8 cellular contexts compared by ENCODE assay signal in genomic region chr2:72993147-72993546, GRCh38.
DNase-seq lines count a peak whose midpoint lies in the region; ATAC-seq, FAIRE-seq and TF ChIP-seq lines count a peak whose summit lies in the region.

No MANE protein-coding gene starts in this region.

- no peaks in the 10 kb centered on the region for H3F3A ChIP-seq in GM23248 (ENCODE audit: insufficient read depth)

- no peaks in the 10 kb centered on the region for H3K9me2 ChIP-seq in GM23248 (ENCODE audit: insufficient read depth)

- H3K4me1 ChIP-seq in GM23248 (ENCODE audit: insufficient read depth) (no peaks in the 10 kb centered on the region), SJCRH30 (no peaks in the 10 kb centered on the region), astrocyte (ENCODE audit: insufficient read depth, low read length) (peaks cover 2% of the 10 kb centered on the region)

- FAIRE-seq in astrocyte (lab: Jason Lieb, UNC): no peak

- DNase-seq in Calu3: peak; percentile 55
- DNase-seq in GM23248: peak; percentile 35
- DNase-seq in SJCRH30: peak; percentile 48 to 80
- no peak for DNase-seq in astrocyte (ENCODE audit: low read depth)
- DNase-seq in iPS-NIHi11 (ENCODE audit: low spot score): peak; percentile 93
- peak; percentile 15 for DNase-seq in stimulated activated CD4-positive, alpha-beta T cell treated with anti-CD3 and anti-CD28 coated beads, Interleukin-4, amount 100 ng/mL, for 1 hour

- intact Hi-C loops in Calu3 (cut with micrococcal nuclease; ENCODE audit: unreplicated experiment): loop anchor here (1.0 to 10.0 kb wide), 3 partner anchors 82 to 184 kb away; partner anchors contain the start of gene SFXN5

- H3K4me2 ChIP-seq in GM23248 (ENCODE audit: unreplicated experiment) (no peak overlapping the region), astrocyte (ENCODE audit: low read length) (no peak overlapping the region)

- H3K27me3 ChIP-seq in GM23248 (replicated peaks; ENCODE audit: insufficient read depth): no peaks in the 10 kb centered on the region
- no peaks in the 10 kb centered on the region for H3K27me3 ChIP-seq in SJCRH30
- no peaks in the 10 kb centered on the region for H3K27me3 ChIP-seq in astrocyte (ENCODE audit: insufficient read depth, low read length)

- H3K4me3 Mint-ChIP-seq in Calu3 (ENCODE audit: low read depth, unreplicated experiment) (no peak overlapping the region), astrocyte (ENCODE audit: unreplicated experiment) (no peak overlapping the region)

- CTCF ChIA-PET in Calu3 (lab: Charles Lee): interaction anchor here (0.7 kb wide), 1 partner anchor 170 kb away, joined by 5 read pairs; no protein-coding TSS in a partner anchor

- no TSS peak for BruUV-seq in Calu3 (replicated peaks; lab: Mats Ljungman, UMichigan)

- H3K9me3 ChIP-seq in GM23248 (ENCODE audit: low read depth) (no peaks in the 10 kb centered on the region), SJCRH30 (replicated peaks) (no peaks in the 10 kb centered on the region), astrocyte (ENCODE audit: insufficient read depth, low read depth, low read length) (no peaks in the 10 kb centered on the region)

- 8 to 45% methylated on average over 1 to 2 of the region's 2 CpGs for WGBS in GM23248 (ENCODE audit: low coverage in 1 of 2, low lambda C conversion rate in 2 of 2, missing lambda C conversion rate in 2 of 2), 2 experiments

- H3K9ac ChIP-seq in GM23248 (no peak overlapping the region), astrocyte (ENCODE audit: low read length) (no peak overlapping the region)

- ATAC-seq in GM19455 (IDR thresholded peaks at IDR 0.05; ENCODE audit: unreplicated experiment) (no peak), HG03469 (IDR thresholded peaks at IDR 0.05; ENCODE audit: unreplicated experiment) (no peak)

- H3K36me3 ChIP-seq in GM23248 (ENCODE audit: low read depth) (no peaks in the 10 kb centered on the region), SJCRH30 (no peaks in the 10 kb centered on the region), astrocyte (ENCODE audit: insufficient read depth, low read length) (no peaks in the 10 kb centered on the region)

- H3K27ac Mint-ChIP-seq in Calu3 (ENCODE audit: unreplicated experiment) (no peak overlapping the region), astrocyte (ENCODE audit: unreplicated experiment) (peak overlapping the region; percentile 14)

- no peak overlapping the region for H3K27ac ChIP-seq in GM23248
- no peak overlapping the region for H3K27ac ChIP-seq in SJCRH30
- no peak overlapping the region for H3K27ac ChIP-seq in astrocyte (ENCODE audit: low read depth, low read length)

- H3K36me3 Mint-ChIP-seq in Calu3 (ENCODE audit: insufficient read depth, unreplicated experiment): no peaks in the 10 kb centered on the region
- peaks cover 14% of the 10 kb centered on the region for H3K36me3 Mint-ChIP-seq in astrocyte (ENCODE audit: low read depth, unreplicated experiment)

- no peak overlapping the region for H2AFZ ChIP-seq in GM23248
- H2AFZ ChIP-seq in astrocyte (ENCODE audit: low read depth, low read length): no peak overlapping the region

- no peaks in the 10 kb centered on the region for H3K4me1 Mint-ChIP-seq in Calu3 (ENCODE audit: low read depth, unreplicated experiment)
- H3K4me1 Mint-ChIP-seq in astrocyte (ENCODE audit: low read depth, unreplicated experiment): peaks cover 4% of the 10 kb centered on the region

- H3K9me3 Mint-ChIP-seq in Calu3 (ENCODE audit: low read depth, unreplicated experiment): no peaks in the 10 kb centered on the region
- H3K9me3 Mint-ChIP-seq in astrocyte (ENCODE audit: unreplicated experiment): no peaks in the 10 kb centered on the region

- H3K27me3 Mint-ChIP-seq in Calu3 (ENCODE audit: unreplicated experiment): no peaks in the 10 kb centered on the region
- H3K27me3 Mint-ChIP-seq in astrocyte (ENCODE audit: low read depth, unreplicated experiment): peaks cover 5% of the 10 kb centered on the region

- TF ChIP-seq CTCF in Calu3 (IDR thresholded peaks at IDR 0.05; ENCODE audit: unreplicated experiment) (peak; percentile 90), astrocyte (IDR thresholded peaks at IDR 0.05; ENCODE audit: insufficient read depth, low read depth, low read length) (peak; percentile 56)

- H3K79me2 ChIP-seq in GM23248 (ENCODE audit: insufficient read depth) (no peaks in the 10 kb centered on the region), astrocyte (ENCODE audit: insufficient read depth, low read length) (no peaks in the 10 kb centered on the region)

- in situ Hi-C loops in GM23248 (cut with MboI): loop anchor here (10.0 kb wide), 1 partner anchor 162 kb away; no protein-coding TSS in a partner anchor

- H3K4me3 ChIP-seq in GM23248: no peak overlapping the region
- H3K4me3 ChIP-seq in SJCRH30: no peak overlapping the region
- H3K4me3 ChIP-seq in astrocyte (ENCODE audit: insufficient read depth, low read depth, low read length): no peak overlapping the region

- H4K20me1 ChIP-seq in GM23248 (ENCODE audit: insufficient read depth) (no peaks in the 10 kb centered on the region), astrocyte (ENCODE audit: insufficient read depth, low read length) (peaks cover 5% of the 10 kb centered on the region)
